ENCODE assay signal across 24 cellular contexts in genomic region chr17:364766-365165, GRCh38.
"Had no signal": no experiment of that assay in that cellular context is flagged by ENCODE, and none has a peak within 500 bp of the region (broad histone marks: within the 10 kb centered on the region; RNA-seq: fewer than 3 reads in every experiment).

No MANE protein-coding gene starts in this region.

- H3K4me3 ChIP-seq: cardiac muscle cell, dorsolateral prefrontal cortex, hepatocyte, lung, neural progenitor cell, pancreas had no signal

- H3K4me2 ChIP-seq: hepatocyte, neural progenitor cell had no signal

- H3K4me1 ChIP-seq: foreskin keratinocyte, neural progenitor cell, pancreas had no signal

- H3K79me2 ChIP-seq: hepatocyte had no signal

- H3K27me3 ChIP-seq: cardiac muscle cell, dorsolateral prefrontal cortex, foreskin keratinocyte, hepatocyte, neural progenitor cell, pancreas had no signal

- H3K27me3 Mint-ChIP-seq: activated CD4-positive, alpha-beta T cell treated with anti-CD3 and anti-CD28 coated beads, Interleukin-2, amount 10 ng/mL, durations not matched to agents 7 days and 5 days had no signal

- H3K27ac ChIP-seq: cardiac muscle cell, dorsolateral prefrontal cortex, epithelial cell of prostate, foreskin keratinocyte, hepatocyte, neural progenitor cell, pancreas had no signal

- H3K9me3 ChIP-seq: pancreas had no signal

- H3K4me1 Mint-ChIP-seq: activated CD4-positive, alpha-beta T cell treated with anti-CD3 and anti-CD28 coated beads, Interleukin-2, amount 10 ng/mL, durations not matched to agents 7 days and 5 days; endodermal cell had no signal

- H3K4me3 Mint-ChIP-seq: activated CD4-positive, alpha-beta T cell treated with anti-CD3 and anti-CD28 coated beads, Interleukin-2, amount 10 ng/mL, durations not matched to agents 7 days and 5 days; activated CD8-positive, alpha-beta T cell treated with anti-CD3 and anti-CD28 coated beads, Interleukin-2, amount 10 ng/mL, durations not matched to agents 7 days and 5 days; activated naive CD8-positive, alpha-beta T cell treated with anti-CD3 and anti-CD28 coated beads, Interleukin-2, amount 10 ng/mL, durations not matched to agents 7 days and 5 days; activated T-cell treated with anti-CD3 and anti-CD28 coated beads, Interleukin-2, amount 50 U/mL, for 4 hours; endodermal cell; mesothelial cell of epicardium; neural progenitor cell; stimulated activated naive CD8-positive, alpha-beta T cell treated with anti-CD3 and anti-CD28 coated beads, Interleukin-15, Interleukin-2, amounts not matched to agents 100 ng/mL and 50 ng/mL, for 24 hours had no signal

- DNase-seq: activated CD4-positive, alpha-beta T cell treated with anti-CD3 and anti-CD28 coated beads, Interleukin-2, amount 10 ng/mL, durations not matched to agents 7 days and 5 days; activated CD4-positive, CD25-positive, alpha-beta regulatory T cell; activated CD8-positive, alpha-beta T cell treated with anti-CD3 and anti-CD28 coated beads, Interleukin-2, amount 10 ng/mL, durations not matched to agents 7 days and 5 days; activated gamma-delta T cell; activated naive CD8-positive, alpha-beta T cell treated with anti-CD3 and anti-CD28 coated beads, Interleukin-2, amount 10 ng/mL, durations not matched to agents 7 days and 5 days; activated T-cell treated with anti-CD3 and anti-CD28 coated beads, Interleukin-2, amount 50 U/mL, for 4 hours; amygdala; dorsolateral prefrontal cortex; endodermal cell; foreskin keratinocyte; left cardiac atrium; stimulated activated CD4-positive, alpha-beta T cell treated with anti-CD3 and anti-CD28 coated beads, Interleukin-12 subunit alpha, Interleukin-12 subunit beta, amount 100 ng/mL, for 4 hours; stimulated activated CD4-positive, alpha-beta T cell treated with anti-CD3 and anti-CD28 coated beads, Interleukin-1b, Interleukin-23, amount 100 ng/mL, for 48 hours; T-helper 1 cell; T-helper 9 cell; trophoblast cell had no signal

- H3K36me3 ChIP-seq: cardiac muscle cell, neural progenitor cell, pancreas had no signal

- ATAC-seq: activated CD8-positive, alpha-beta T cell treated with anti-CD3 and anti-CD28 coated beads, Interleukin-2, amount 10 ng/mL, durations not matched to agents 7 days and 5 days; activated T-cell treated with anti-CD3 and anti-CD28 coated beads, Interleukin-2, amount 50 U/mL, for 4 hours; foreskin keratinocyte had no signal

- H3K27ac Mint-ChIP-seq: activated CD4-positive, alpha-beta T cell treated with anti-CD3 and anti-CD28 coated beads, Interleukin-2, amount 10 ng/mL, durations not matched to agents 7 days and 5 days; activated CD8-positive, alpha-beta T cell treated with anti-CD3 and anti-CD28 coated beads, Interleukin-2, amount 10 ng/mL, durations not matched to agents 7 days and 5 days; activated naive CD8-positive, alpha-beta T cell treated with anti-CD3 and anti-CD28 coated beads, Interleukin-2, amount 10 ng/mL, durations not matched to agents 7 days and 5 days; endodermal cell; mesothelial cell of epicardium; stimulated activated naive CD8-positive, alpha-beta T cell treated with anti-CD3 and anti-CD28 coated beads, Interleukin-15, Interleukin-2, amounts not matched to agents 100 ng/mL and 50 ng/mL, for 24 hours had no signal

- H2AFZ ChIP-seq: hepatocyte, neural progenitor cell had no signal

- H3K9ac ChIP-seq: neural progenitor cell had no signal
